In the genomic region with DNA sequence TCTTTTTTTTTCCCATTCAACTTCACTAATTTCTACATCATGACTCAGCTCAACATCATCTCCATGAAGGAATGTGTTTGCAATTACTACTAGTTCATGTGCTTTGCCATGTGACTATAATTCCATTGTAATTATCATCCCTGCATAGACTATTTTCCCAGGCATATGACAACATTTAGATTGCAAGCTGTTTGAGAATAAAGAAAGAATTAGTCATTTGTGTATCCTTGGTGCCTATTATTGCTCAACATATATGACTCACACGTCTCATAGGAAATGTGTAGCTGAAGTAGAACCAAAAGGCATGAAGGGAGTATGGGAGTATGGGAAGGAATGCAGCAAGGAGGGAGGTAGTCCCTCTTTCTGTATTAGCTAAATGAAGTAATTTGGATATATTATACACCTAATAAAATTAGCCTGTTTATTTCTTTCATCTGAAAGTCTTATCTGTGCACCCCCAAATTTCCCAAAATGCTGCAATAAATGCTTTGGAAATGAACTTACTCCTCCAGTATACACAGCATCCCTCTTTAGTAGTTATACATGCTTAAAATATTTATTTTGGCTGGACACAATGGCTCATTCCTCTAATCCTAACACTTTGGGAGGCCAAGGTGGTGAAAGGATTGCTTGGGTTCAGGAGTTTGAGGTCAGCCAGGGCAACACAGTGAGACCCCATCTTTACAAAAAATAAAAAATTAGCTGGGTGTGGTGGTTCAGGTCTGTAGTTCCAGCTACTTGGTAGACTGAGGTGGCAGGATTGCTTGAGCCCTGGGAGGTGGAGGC, we compare ENCODE assay signal across 1 cellular context.
TF ChIP-seq lines count a peak whose summit lies in the region.

No MANE protein-coding gene starts in this region.

TF ChIP-seq in SK-N-SH, 30 proteins besides CTCF, POLR2A, EP300 and RAD21 (continued from another document):
- TF ChIP-seq, protein P1, sequence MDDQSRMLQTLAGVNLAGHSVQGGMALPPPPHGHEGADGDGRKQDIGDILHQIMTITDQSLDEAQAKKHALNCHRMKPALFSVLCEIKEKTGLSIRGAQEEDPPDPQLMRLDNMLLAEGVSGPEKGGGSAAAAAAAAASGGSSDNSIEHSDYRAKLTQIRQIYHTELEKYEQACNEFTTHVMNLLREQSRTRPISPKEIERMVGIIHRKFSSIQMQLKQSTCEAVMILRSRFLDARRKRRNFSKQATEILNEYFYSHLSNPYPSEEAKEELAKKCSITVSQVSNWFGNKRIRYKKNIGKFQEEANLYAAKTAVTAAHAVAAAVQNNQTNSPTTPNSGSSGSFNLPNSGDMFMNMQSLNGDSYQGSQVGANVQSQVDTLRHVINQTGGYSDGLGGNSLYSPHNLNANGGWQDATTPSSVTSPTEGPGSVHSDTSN (IDR thresholded peaks at IDR 0.05), result peak; percentile 35; the same call in 1 of the 2 replicates
- TF ChIP-seq NFIC (IDR thresholded peaks at IDR 0.05; ENCODE audit: borderline replicate concordance) (no peak), NRF1 (IDR thresholded peaks at IDR 0.05; ENCODE audit: low read depth, low read length) (no peak), POLR2AphosphoS5 (IDR thresholded peaks at IDR 0.05; ENCODE audit: low read depth, low read length) (no peak), TAF1 (IDR thresholded peaks at IDR 0.05; ENCODE audit: borderline replicate concordance, low read depth, low read length) (no peak), EZH2phosphoT487 (IDR thresholded peaks at IDR 0.05; ENCODE audit: borderline replicate concordance, low read depth) (no peak), FOXJ3 (CRISPR knock-in tag; IDR thresholded peaks at IDR 0.05) (no peak), RFX5 (IDR thresholded peaks at IDR 0.05; ENCODE audit: low read length) (no peak), GATA2 (CRISPR knock-in tag; IDR thresholded peaks at IDR 0.05) (no peak), ELF1 (IDR thresholded peaks at IDR 0.05) (no peak), GABPA (IDR thresholded peaks at IDR 0.05; ENCODE audit: low read depth) (no peak)
- TF ChIP-seq, protein P2, sequence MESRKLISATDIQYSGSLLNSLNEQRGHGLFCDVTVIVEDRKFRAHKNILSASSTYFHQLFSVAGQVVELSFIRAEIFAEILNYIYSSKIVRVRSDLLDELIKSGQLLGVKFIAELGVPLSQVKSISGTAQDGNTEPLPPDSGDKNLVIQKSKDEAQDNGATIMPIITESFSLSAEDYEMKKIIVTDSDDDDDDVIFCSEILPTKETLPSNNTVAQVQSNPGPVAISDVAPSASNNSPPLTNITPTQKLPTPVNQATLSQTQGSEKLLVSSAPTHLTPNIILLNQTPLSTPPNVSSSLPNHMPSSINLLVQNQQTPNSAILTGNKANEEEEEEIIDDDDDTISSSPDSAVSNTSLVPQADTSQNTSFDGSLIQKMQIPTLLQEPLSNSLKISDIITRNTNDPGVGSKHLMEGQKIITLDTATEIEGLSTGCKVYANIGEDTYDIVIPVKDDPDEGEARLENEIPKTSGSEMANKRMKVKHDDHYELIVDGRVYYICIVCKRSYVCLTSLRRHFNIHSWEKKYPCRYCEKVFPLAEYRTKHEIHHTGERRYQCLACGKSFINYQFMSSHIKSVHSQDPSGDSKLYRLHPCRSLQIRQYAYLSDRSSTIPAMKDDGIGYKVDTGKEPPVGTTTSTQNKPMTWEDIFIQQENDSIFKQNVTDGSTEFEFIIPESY (IDR thresholded peaks at IDR 0.05; ENCODE audit: borderline replicate concordance, low read depth), result no peak
- TF ChIP-seq, protein P3, sequence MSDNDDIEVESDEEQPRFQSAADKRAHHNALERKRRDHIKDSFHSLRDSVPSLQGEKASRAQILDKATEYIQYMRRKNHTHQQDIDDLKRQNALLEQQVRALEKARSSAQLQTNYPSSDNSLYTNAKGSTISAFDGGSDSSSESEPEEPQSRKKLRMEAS (IDR thresholded peaks at IDR 0.05; ENCODE audit: low read depth), result peak; percentile 65
- TF ChIP-seq, protein P4, sequence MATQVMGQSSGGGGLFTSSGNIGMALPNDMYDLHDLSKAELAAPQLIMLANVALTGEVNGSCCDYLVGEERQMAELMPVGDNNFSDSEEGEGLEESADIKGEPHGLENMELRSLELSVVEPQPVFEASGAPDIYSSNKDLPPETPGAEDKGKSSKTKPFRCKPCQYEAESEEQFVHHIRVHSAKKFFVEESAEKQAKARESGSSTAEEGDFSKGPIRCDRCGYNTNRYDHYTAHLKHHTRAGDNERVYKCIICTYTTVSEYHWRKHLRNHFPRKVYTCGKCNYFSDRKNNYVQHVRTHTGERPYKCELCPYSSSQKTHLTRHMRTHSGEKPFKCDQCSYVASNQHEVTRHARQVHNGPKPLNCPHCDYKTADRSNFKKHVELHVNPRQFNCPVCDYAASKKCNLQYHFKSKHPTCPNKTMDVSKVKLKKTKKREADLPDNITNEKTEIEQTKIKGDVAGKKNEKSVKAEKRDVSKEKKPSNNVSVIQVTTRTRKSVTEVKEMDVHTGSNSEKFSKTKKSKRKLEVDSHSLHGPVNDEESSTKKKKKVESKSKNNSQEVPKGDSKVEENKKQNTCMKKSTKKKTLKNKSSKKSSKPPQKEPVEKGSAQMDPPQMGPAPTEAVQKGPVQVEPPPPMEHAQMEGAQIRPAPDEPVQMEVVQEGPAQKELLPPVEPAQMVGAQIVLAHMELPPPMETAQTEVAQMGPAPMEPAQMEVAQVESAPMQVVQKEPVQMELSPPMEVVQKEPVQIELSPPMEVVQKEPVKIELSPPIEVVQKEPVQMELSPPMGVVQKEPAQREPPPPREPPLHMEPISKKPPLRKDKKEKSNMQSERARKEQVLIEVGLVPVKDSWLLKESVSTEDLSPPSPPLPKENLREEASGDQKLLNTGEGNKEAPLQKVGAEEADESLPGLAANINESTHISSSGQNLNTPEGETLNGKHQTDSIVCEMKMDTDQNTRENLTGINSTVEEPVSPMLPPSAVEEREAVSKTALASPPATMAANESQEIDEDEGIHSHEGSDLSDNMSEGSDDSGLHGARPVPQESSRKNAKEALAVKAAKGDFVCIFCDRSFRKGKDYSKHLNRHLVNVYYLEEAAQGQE (IDR thresholded peaks at IDR 0.05; ENCODE audit: low read depth, low read length), result no peak
